Comparison of ENCODE assay signal across 9 cellular contexts in the genomic region with DNA sequence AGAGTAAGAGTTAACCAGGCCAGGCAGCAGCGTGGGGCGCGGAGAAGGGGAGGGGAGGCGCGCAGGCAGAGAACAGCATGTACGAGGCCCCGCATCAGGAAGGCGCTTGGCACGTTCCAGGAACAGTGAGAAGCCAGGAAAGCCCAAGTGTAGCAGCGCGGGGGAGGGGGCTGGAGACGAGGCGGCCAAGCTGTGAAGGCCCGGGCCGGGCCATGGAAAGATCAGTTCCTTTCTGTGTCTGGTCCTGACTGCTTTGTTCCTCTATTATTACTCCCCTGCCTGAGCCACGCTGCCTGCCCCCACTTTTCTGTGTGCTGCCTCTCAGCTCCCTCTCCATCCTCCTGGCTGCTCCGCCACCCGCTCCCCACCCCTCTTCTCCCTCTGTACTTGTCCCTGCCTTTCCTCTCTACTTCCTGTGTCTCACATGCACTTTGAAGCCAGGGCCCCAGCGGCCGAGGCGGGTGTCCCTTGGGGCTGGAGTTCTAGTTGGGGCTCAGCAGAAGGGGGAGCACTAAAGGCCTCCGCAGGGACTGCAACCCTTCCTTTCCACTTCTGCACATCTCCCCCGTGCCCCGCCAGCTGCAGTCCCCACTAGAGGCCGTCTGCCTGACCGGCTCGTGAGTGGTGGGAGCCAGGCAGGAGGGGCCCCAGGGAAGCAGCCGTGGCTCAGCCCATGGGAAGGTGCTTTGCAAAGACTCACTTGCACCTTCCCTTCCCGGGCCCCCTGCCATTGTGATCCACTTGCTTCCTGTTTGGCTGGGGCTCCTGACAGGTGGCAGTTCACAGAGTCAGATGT.
DNase-seq lines count a peak whose midpoint lies in the region; ATAC-seq and TF ChIP-seq lines count a peak whose summit lies in the region.
"Had no signal": no experiment of that assay in that cellular context is flagged by ENCODE, and none has a peak within 500 bp of the region (broad histone marks: within the 10 kb centered on the region; RNA-seq: fewer than 3 reads in every experiment).

No MANE protein-coding gene starts in this region.

- 53 to 64% methylated on average over 8 to 29 of the region's 29 CpGs for WGBS in endodermal cell (ENCODE audit: insufficient coverage in 1 of 2, insufficient read length in 1 of 2), 2 experiments
- no CpG with 5 or more reads among the region's 29 CpGs for WGBS in mesendoderm (ENCODE audit: extremely low coverage, insufficient coverage, low lambda C conversion rate)

- no peak overlapping the region for H3K18ac ChIP-seq in mesendoderm (ENCODE audit: low read length)

- no peaks in the 10 kb centered on the region for H3K79me2 ChIP-seq in mesendoderm (ENCODE audit: control insufficient read depth, insufficient read depth, low read length)

- H4K8ac ChIP-seq in mesendoderm (ENCODE audit: low read depth, low read length), result no peak overlapping the region

- H3K27ac Mint-ChIP-seq in endodermal cell (no peak overlapping the region), type B pancreatic cell (peak overlapping the region; percentile 51)
- no peak overlapping the region for H3K27ac Mint-ChIP-seq in CD8-positive, alpha-beta T cell

- H3K27me3 Mint-ChIP-seq in endodermal cell (ENCODE audit: insufficient read depth), result no peaks in the 10 kb centered on the region
- no peaks in the 10 kb centered on the region for H3K27me3 Mint-ChIP-seq in type B pancreatic cell
- no peaks in the 10 kb centered on the region for H3K27me3 Mint-ChIP-seq in CD8-positive, alpha-beta T cell (ENCODE audit: low read depth)

- no peak overlapping the region for H2BK5ac ChIP-seq in mesendoderm (ENCODE audit: low read length)

- CTCF ChIA-PET in CD8-positive, alpha-beta T cell (lab: Charles Lee), result no interaction called here

- H2BK15ac ChIP-seq in mesendoderm (replicated peaks; ENCODE audit: low read depth), result no peak overlapping the region

- intact Hi-C loops in CD8-positive, alpha-beta T cell (cut with DNase I, micrococcal nuclease), result no loop called here

- H4K5ac ChIP-seq in mesendoderm (ENCODE audit: low read length), result no peak overlapping the region

- no peak overlapping the region for H3K4ac ChIP-seq in mesendoderm (ENCODE audit: low read depth, low read length)

- no peak overlapping the region for H2BK120ac ChIP-seq in mesendoderm (ENCODE audit: low read depth, low read length)

- TF ChIP-seq CTCF in endodermal cell (conservative IDR thresholded peaks at IDR 0.05) (no peak), type B pancreatic cell (conservative IDR thresholded peaks at IDR 0.05) (peak; percentile 32)
- no peak for TF ChIP-seq CTCF in CD8-positive, alpha-beta T cell (IDR thresholded peaks at IDR 0.05)

- H3K4me1 ChIP-seq in endodermal cell (ENCODE audit: control insufficient read depth, insufficient read depth, low read length) (no peaks in the 10 kb centered on the region), mesendoderm (ENCODE audit: control insufficient read depth, low read depth, low read length) (peaks cover 3% of the 10 kb centered on the region)
- no peaks in the 10 kb centered on the region for H3K4me1 ChIP-seq in CD8-positive, alpha-beta T cell (ENCODE audit: insufficient read depth, low read length)

- no peaks in the 10 kb centered on the region for H3K9me3 Mint-ChIP-seq in endodermal cell
- no peaks in the 10 kb centered on the region for H3K9me3 Mint-ChIP-seq in type B pancreatic cell
- no peaks in the 10 kb centered on the region for H3K9me3 Mint-ChIP-seq in CD8-positive, alpha-beta T cell

- DNase-seq in NCI-H2107 treated with DMSO at 0.1 percent for 48 hours (lab: John Stamatoyannopoulos, UW; ENCODE audit: unreplicated experiment) (peak; percentile 39), NCI-H2107 (lab: John Stamatoyannopoulos, UW) (no peak), endodermal cell (peak; percentile 86), mesendoderm (peak; percentile 71), type B pancreatic cell (ENCODE audit: extremely low spot score, unreplicated experiment) (no peak), A172 (ENCODE audit: low spot score) (no peak)
- DNase-seq in CD8-positive, alpha-beta T cell, result no peak

- H3K56ac ChIP-seq in mesendoderm (ENCODE audit: low read length), result peak overlapping the region; percentile 46

- H3K9me3 ChIP-seq in endodermal cell (ENCODE audit: control insufficient read depth, low read length), result no peaks in the 10 kb centered on the region
- no peaks in the 10 kb centered on the region for H3K9me3 ChIP-seq in CD8-positive, alpha-beta T cell (ENCODE audit: low read length)

- no peaks in the 10 kb centered on the region for H3K27me3 ChIP-seq in endodermal cell (ENCODE audit: control insufficient read depth, insufficient read depth, low read length, poor library complexity, severe bottlenecking)
- H3K27me3 ChIP-seq in mesendoderm (ENCODE audit: insufficient read depth, low read length, poor library complexity), result no peaks in the 10 kb centered on the region
- no peaks in the 10 kb centered on the region for H3K27me3 ChIP-seq in CD8-positive, alpha-beta T cell (ENCODE audit: insufficient read depth, low read length)

- no peak overlapping the region for H3K23ac ChIP-seq in mesendoderm (ENCODE audit: low read length)

- H3K4me2 ChIP-seq in mesendoderm (ENCODE audit: low read length), result no peak overlapping the region

- H3K4me3 ChIP-seq in endodermal cell (ENCODE audit: low read length), result no peak overlapping the region
- no peak overlapping the region for H3K4me3 ChIP-seq in mesendoderm (ENCODE audit: low read length)
- no peak overlapping the region for H3K4me3 ChIP-seq in CD8-positive, alpha-beta T cell (ENCODE audit: low read depth, low read length)
- H3K4me3 ChIP-seq: skin epidermis had no signal

- H3K4me1 Mint-ChIP-seq in endodermal cell, result peaks cover 21% of the 10 kb centered on the region
- peaks cover 28% of the 10 kb centered on the region for H3K4me1 Mint-ChIP-seq in type B pancreatic cell (ENCODE audit: unreplicated experiment)
- peaks cover 2% of the 10 kb centered on the region for H3K4me1 Mint-ChIP-seq in CD8-positive, alpha-beta T cell (ENCODE audit: low read depth)

- no peak overlapping the region for H2AK5ac ChIP-seq in mesendoderm (ENCODE audit: low read length)

- no peak overlapping the region for H3K9ac ChIP-seq in endodermal cell (ENCODE audit: extremely low read depth, low read length, poor library complexity, severe bottlenecking)
- H3K9ac ChIP-seq in mesendoderm (ENCODE audit: low read length), result peak overlapping the region; percentile 28

- H3K4me3 Mint-ChIP-seq in endodermal cell (no peak overlapping the region), type B pancreatic cell (peak overlapping the region; percentile 25)
- H3K4me3 Mint-ChIP-seq in CD8-positive, alpha-beta T cell, result no peak overlapping the region

- POLR2A ChIA-PET in CD8-positive, alpha-beta T cell (lab: Charles Lee), result no interaction called here

- H3K36me3 ChIP-seq in endodermal cell (ENCODE audit: control insufficient read depth, insufficient read depth, low read length) (no peaks in the 10 kb centered on the region), mesendoderm (ENCODE audit: control insufficient read depth, insufficient read depth, low read length) (no peaks in the 10 kb centered on the region)
- H3K36me3 ChIP-seq in CD8-positive, alpha-beta T cell (ENCODE audit: insufficient read depth, low read length), result no peaks in the 10 kb centered on the region

- no peak for ATAC-seq in activated CD4-positive, CD25-positive, alpha-beta regulatory T cell treated with anti-CD3 and anti-CD28 coated beads, Interleukin-2, amount 50 U/mL, for 24 hours
- no peak for ATAC-seq in CD8-positive, alpha-beta T cell

- H3K27ac ChIP-seq in endodermal cell (ENCODE audit: low read depth, low read length) (peak overlapping the region; percentile 78), mesendoderm (ENCODE audit: low read depth, low read length) (no peak overlapping the region)
- H3K27ac ChIP-seq in CD8-positive, alpha-beta T cell (ENCODE audit: low read depth, low read length), result no peak overlapping the region

- peaks cover 3% of the 10 kb centered on the region for H3K36me3 Mint-ChIP-seq in endodermal cell (ENCODE audit: low read depth)
- peaks cover 12% of the 10 kb centered on the region for H3K36me3 Mint-ChIP-seq in type B pancreatic cell
- H3K36me3 Mint-ChIP-seq in CD8-positive, alpha-beta T cell, result peaks cover 38% of the 10 kb centered on the region

- no peaks in the 10 kb centered on the region for H3K79me1 ChIP-seq in mesendoderm (ENCODE audit: low read length)

Comparison
In these comparisons a context has a peak if more than half of its experiments do, and no peak if none do; other contexts are left out.
1. DNase-seq: peak in NCI-H2107 treated with DMSO at 0.1 percent for 48 hours (single experiment), endodermal cell (single experiment) and mesendoderm (single experiment); none in NCI-H2107 (single experiment), type B pancreatic cell (single experiment), CD8-positive, alpha-beta T cell (0 of 7) and A172 (single experiment).